ENCODE assay signal across 8 cellular contexts in genomic region chr4:138910914-138911336, GRCh38.
DNase-seq lines count a peak whose midpoint lies in the region; ATAC-seq and TF ChIP-seq lines count a peak whose summit lies in the region.

No MANE protein-coding gene starts in this region.

- in situ Hi-C loops in GM13977 (cut with MboI; ENCODE audit: low pct_unique_long_range_greater_than_20kb, low sequenced_read_pairs, unreplicated experiment) = no loop called here

- no peak for TF ChIP-seq CTCF in GM13977 (IDR thresholded peaks at IDR 0.05; ENCODE audit: extremely low read depth, insufficient read depth, missing control alignments)

- H3K4me3 ChIP-seq in stomach smooth muscle (ENCODE audit: low read length in 2 of 2) = peak overlapping the region; percentile 34 to 59

- peak overlapping the region; percentile 65 for H3K27ac ChIP-seq in caudate nucleus (ENCODE audit: low read depth, low read length)
- H3K27ac ChIP-seq in layer of hippocampus (ENCODE audit: low read depth, low read length) = peak overlapping the region; percentile 91
- peak overlapping the region; percentile 61 for H3K27ac ChIP-seq in stomach smooth muscle (ENCODE audit: low read length)

- H3K4me1 ChIP-seq in stomach smooth muscle (ENCODE audit: control insufficient read depth, insufficient read depth, low read length) = peaks cover 18% of the 10 kb centered on the region

- H3K36me3 ChIP-seq in stomach smooth muscle (ENCODE audit: control insufficient read depth in 2 of 2, insufficient read depth in 2 of 2, low read length in 2 of 2) = no peaks in the 10 kb centered on the region

- peak; percentile 92 for DNase-seq in DMS53 treated with DMSO at 0.1 percent for 48 hours (lab: John Stamatoyannopoulos, UW; ENCODE audit: unreplicated experiment)
- peak; percentile 72 for DNase-seq in NCI-H2227 (lab: John Stamatoyannopoulos, UW; ENCODE audit: unreplicated experiment)
- peak in 46 of 61 donors; percentile 5 to 83 (median 40) for DNase-seq in caudate nucleus (lab: John Stamatoyannopoulos, UW)
- no peak for DNase-seq in GM13977 (ENCODE audit: low spot score)

- no peak for ATAC-seq in activated CD4-positive, CD25-positive, alpha-beta regulatory T cell treated with anti-CD3 and anti-CD28 coated beads, Interleukin-2, amount 50 U/mL, for 24 hours
- ATAC-seq in GM21423 (IDR thresholded peaks at IDR 0.05; ENCODE audit: unreplicated experiment) = no peak

- H3K9ac ChIP-seq in stomach smooth muscle (ENCODE audit: low read length in 2 of 2) = peak overlapping the region; percentile 13 to 16

- H3K9me3 ChIP-seq in stomach smooth muscle (ENCODE audit: control insufficient read depth in 2 of 2, low read length in 2 of 2) = no peaks in the 10 kb centered on the region

- H3K27me3 ChIP-seq in layer of hippocampus (ENCODE audit: control insufficient read depth, insufficient read depth, low read length) (no peaks in the 10 kb centered on the region), stomach smooth muscle (ENCODE audit: control insufficient read depth in 1 of 2, insufficient read depth in 2 of 2, low read length in 2 of 2) (no peaks in the 10 kb centered on the region)
